ENCODE assay signal across 17 cellular contexts in the genomic region with DNA sequence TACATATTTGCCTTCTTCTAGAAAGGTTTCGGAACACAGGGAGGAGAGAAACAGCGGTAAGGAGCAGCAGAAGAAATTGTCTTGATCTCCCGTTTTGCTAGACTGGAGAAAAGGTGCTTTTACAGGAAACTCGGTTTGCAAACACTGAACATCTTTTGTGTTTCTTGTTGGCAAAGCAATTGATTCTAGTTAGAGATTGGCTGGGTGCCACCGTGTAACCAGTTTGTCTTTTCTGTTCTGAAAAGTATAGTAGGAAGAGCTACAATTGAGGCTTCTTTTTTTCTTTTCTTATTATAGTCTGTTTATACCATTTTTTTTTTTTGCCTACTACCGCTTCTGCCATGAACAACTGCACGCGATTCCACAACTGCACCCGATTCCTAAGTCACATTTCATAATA.
DNase-seq lines count a peak whose midpoint lies in the region; ATAC-seq and TF ChIP-seq lines count a peak whose summit lies in the region.
"Had no signal": no experiment of that assay in that cellular context is flagged by ENCODE, and none has a peak within 500 bp of the region (broad histone marks: within the 10 kb centered on the region; RNA-seq: fewer than 3 reads in every experiment).

No MANE protein-coding gene starts in this region.

- H3K27ac ChIP-seq in mammary epithelial cell (ENCODE audit: insufficient read depth, low read depth, low read length): peak overlapping the region; percentile 6
- H3K27ac ChIP-seq: cardiac muscle cell, heart right ventricle had no signal

- dilution Hi-C loops in mammary epithelial cell (cut with HindIII; ENCODE audit: low sequenced_read_pairs): no loop called here

- H3K4me1 Mint-ChIP-seq in nephron: peaks cover 11% of the 10 kb centered on the region
- no peaks in the 10 kb centered on the region for H3K4me1 Mint-ChIP-seq in stimulated activated naive B cell treated with anti-CD40 and anti-IgM and Interleukin-4, amounts not matched to agents 10 μg/mL and 1 μg/mL and 100 μg/mL, for 72 hours
- H3K4me1 Mint-ChIP-seq in stimulated activated effector memory CD8-positive, alpha-beta T cell treated with anti-CD3 and anti-CD28 coated beads, Interleukin-12 subunit alpha, Interleukin-12 subunit beta, amount 100 ng/mL, for 72 hours: no peaks in the 10 kb centered on the region
- H3K4me1 Mint-ChIP-seq: endodermal cell had no signal

- intact Hi-C loops in mammary epithelial cell (cut with micrococcal nuclease): no loop called here

- H3K27ac Mint-ChIP-seq in nephron: peak overlapping the region in 2 of 3 experiments; percentile 37 to 51
- no peak overlapping the region for H3K27ac Mint-ChIP-seq in stimulated activated naive B cell treated with anti-CD40 and anti-IgM and Interleukin-4, amounts not matched to agents 10 μg/mL and 1 μg/mL and 100 μg/mL, for 72 hours
- H3K27ac Mint-ChIP-seq in stimulated activated effector memory CD8-positive, alpha-beta T cell treated with anti-CD3 and anti-CD28 coated beads, Interleukin-12 subunit alpha, Interleukin-12 subunit beta, amount 100 ng/mL, for 72 hours: no peak overlapping the region
- H3K27ac Mint-ChIP-seq: endodermal cell had no signal

- peak overlapping the region in 1 of 3 experiments; percentile 34 for H3K4me3 ChIP-seq in mammary epithelial cell (replicated peaks in 1 of 3; ENCODE audit: insufficient read depth in 1 of 3, low read depth in 2 of 3, low read length in 3 of 3)
- H3K4me3 ChIP-seq: cardiac muscle cell, heart right ventricle had no signal

- ATAC-seq in stimulated activated naive B cell treated with anti-CD40 and anti-IgM and Interleukin-4, amounts not matched to agents 10 μg/mL and 1 μg/mL and 100 μg/mL, for 72 hours (replicated peaks): no peak
- ATAC-seq in stimulated activated effector memory CD8-positive, alpha-beta T cell treated with anti-CD3 and anti-CD28 coated beads, Interleukin-12 subunit alpha, Interleukin-12 subunit beta, amount 100 ng/mL, for 72 hours: no peak
- no peak for ATAC-seq in GM19023 (IDR thresholded peaks at IDR 0.05; ENCODE audit: unreplicated experiment)
- ATAC-seq in HG03196 (IDR thresholded peaks at IDR 0.05; ENCODE audit: unreplicated experiment): no peak
- ATAC-seq: heart right ventricle; left lobe of liver; sciatic nerve; stimulated activated naive CD8-positive, alpha-beta T cell treated with anti-CD3 and anti-CD28 coated beads, Interleukin-15, Interleukin-2, amounts not matched to agents 100 U/mL and 50 U/mL, for 24 hours had no signal

- peaks cover 6% of the 10 kb centered on the region for H3K4me1 ChIP-seq in mammary epithelial cell (ENCODE audit: insufficient read depth, low read length)
- H3K4me1 ChIP-seq: heart right ventricle had no signal

- H3K27me3 Mint-ChIP-seq in nephron (ENCODE audit: low read depth): no peaks in the 10 kb centered on the region
- H3K27me3 Mint-ChIP-seq in stimulated activated naive B cell treated with anti-CD40 and anti-IgM and Interleukin-4, amounts not matched to agents 10 μg/mL and 1 μg/mL and 100 μg/mL, for 72 hours: no peaks in the 10 kb centered on the region

- H3K4me2 ChIP-seq in mammary epithelial cell (ENCODE audit: insufficient read depth, low read depth, low read length): peak overlapping the region; percentile 76

- H3K79me2 ChIP-seq in mammary epithelial cell (ENCODE audit: insufficient read depth, low read length): no peaks in the 10 kb centered on the region

- H3K9me3 Mint-ChIP-seq in nephron: peaks cover 2% of the 10 kb centered on the region
- H3K9me3 Mint-ChIP-seq in stimulated activated naive B cell treated with anti-CD40 and anti-IgM and Interleukin-4, amounts not matched to agents 10 μg/mL and 1 μg/mL and 100 μg/mL, for 72 hours: peaks cover 5% of the 10 kb centered on the region in 2 donors
- H3K9me3 Mint-ChIP-seq in stimulated activated effector memory CD8-positive, alpha-beta T cell treated with anti-CD3 and anti-CD28 coated beads, Interleukin-12 subunit alpha, Interleukin-12 subunit beta, amount 100 ng/mL, for 72 hours: peaks cover 13% of the 10 kb centered on the region
- H3K9me3 Mint-ChIP-seq: endodermal cell had no signal

- no peaks in the 10 kb centered on the region for H4K20me1 ChIP-seq in mammary epithelial cell (ENCODE audit: insufficient read depth, low read length)

- H3K27me3 ChIP-seq in mammary epithelial cell (ENCODE audit: insufficient read depth, low read length): no peaks in the 10 kb centered on the region
- H3K27me3 ChIP-seq: cardiac muscle cell, heart right ventricle had no signal

- peak overlapping the region; percentile 96 for H2AFZ ChIP-seq in mammary epithelial cell (ENCODE audit: low read depth, low read length)

- WGBS in mammary epithelial cell (ENCODE audit: low coverage, missing lambda C conversion rate): 0% methylated on average over 8 of the region's 9 CpGs

- no peak overlapping the region for H3K4me3 Mint-ChIP-seq in nephron
- H3K4me3 Mint-ChIP-seq in stimulated activated naive B cell treated with anti-CD40 and anti-IgM and Interleukin-4, amounts not matched to agents 10 μg/mL and 1 μg/mL and 100 μg/mL, for 72 hours: no peak overlapping the region
- H3K4me3 Mint-ChIP-seq in stimulated activated effector memory CD8-positive, alpha-beta T cell treated with anti-CD3 and anti-CD28 coated beads, Interleukin-12 subunit alpha, Interleukin-12 subunit beta, amount 100 ng/mL, for 72 hours: no peak overlapping the region
- H3K4me3 Mint-ChIP-seq: endodermal cell, neural crest cell had no signal

- in situ Hi-C loops in mammary epithelial cell (cut with MboI; ENCODE audit: low sequenced_read_pairs in 2 of 2): no loop called here

- H3K9ac ChIP-seq in mammary epithelial cell (ENCODE audit: insufficient read depth, low read length): peak overlapping the region; percentile 19

- no TSS peak for BruUV-seq in mammary epithelial cell (replicated peaks; lab: Mats Ljungman, UMichigan)

- CTCF ChIA-PET in mammary epithelial cell (lab: Charles Lee; ENCODE audit: low non-redundant PET): no interaction called here

- DNase-seq in DMS53 treated with DMSO at 0.1 percent for 48 hours (lab: John Stamatoyannopoulos, UW; ENCODE audit: unreplicated experiment) (peak; percentile 38), NCI-H146 treated with DMSO at 0.1 percent for 48 hours (lab: John Stamatoyannopoulos, UW; ENCODE audit: unreplicated experiment) (peak; percentile 83), mammary epithelial cell (peak; percentile 36)
- no peak for DNase-seq in stimulated activated naive B cell treated with anti-CD40 and anti-IgM and Interleukin-4, amounts not matched to agents 10 μg/mL and 1 μg/mL and 100 μg/mL, for 72 hours
- DNase-seq in stimulated activated effector memory CD8-positive, alpha-beta T cell treated with anti-CD3 and anti-CD28 coated beads, Interleukin-12 subunit alpha, Interleukin-12 subunit beta, amount 100 ng/mL, for 72 hours (ENCODE audit: low spot score in 2 of 2): no peak
- DNase-seq: activated gamma-delta T cell treated with Interleukin-2 at 50 U/mL for 16 hours; endodermal cell; heart right ventricle; NCI-H1694; stimulated activated naive CD8-positive, alpha-beta T cell treated with anti-CD3 and anti-CD28 coated beads, Interleukin-15, Interleukin-2, amounts not matched to agents 100 U/mL and 50 U/mL, for 24 hours had no signal

- H3K36me3 ChIP-seq in mammary epithelial cell (ENCODE audit: insufficient read depth, low read length): no peaks in the 10 kb centered on the region
- H3K36me3 ChIP-seq: cardiac muscle cell, heart right ventricle had no signal

- TF ChIP-seq CTCF in mammary epithelial cell (conservative IDR thresholded peaks at IDR 0.05 in 1 of 2, IDR thresholded peaks at IDR 0.05 in 1 of 2; ENCODE audit: extremely low read depth in 1 of 2, insufficient read depth in 1 of 2, low read depth in 1 of 2, low read length in 2 of 2) (no peak), nephron (IDR thresholded peaks at IDR 0.05; ENCODE audit: unreplicated experiment in 3 of 3) (no peak)

- no peaks in the 10 kb centered on the region for H3K36me3 Mint-ChIP-seq in nephron (ENCODE audit: low read depth)
- no peaks in the 10 kb centered on the region for H3K36me3 Mint-ChIP-seq in stimulated activated naive B cell treated with anti-CD40 and anti-IgM and Interleukin-4, amounts not matched to agents 10 μg/mL and 1 μg/mL and 100 μg/mL, for 72 hours
- no peaks in the 10 kb centered on the region for H3K36me3 Mint-ChIP-seq in stimulated activated effector memory CD8-positive, alpha-beta T cell treated with anti-CD3 and anti-CD28 coated beads, Interleukin-12 subunit alpha, Interleukin-12 subunit beta, amount 100 ng/mL, for 72 hours

- no peaks in the 10 kb centered on the region for H3K9me3 ChIP-seq in mammary epithelial cell (replicated peaks; ENCODE audit: insufficient read depth, low read length)

Comparison
In these comparisons a context has a peak if more than half of its experiments do, and no peak if none do; other contexts are left out.
1. DNase-seq: peak in DMS53 treated with DMSO at 0.1 percent for 48 hours (single experiment), NCI-H146 treated with DMSO at 0.1 percent for 48 hours (single experiment) and mammary epithelial cell (single experiment); none in stimulated activated naive B cell treated with anti-CD40 and anti-IgM and Interleukin-4, amounts not matched to agents 10 μg/mL and 1 μg/mL and 100 μg/mL, for 72 hours (single experiment) and stimulated activated effector memory CD8-positive, alpha-beta T cell treated with anti-CD3 and anti-CD28 coated beads, Interleukin-12 subunit alpha, Interleukin-12 subunit beta, amount 100 ng/mL, for 72 hours (0 of 2).
2. H3K27ac Mint-ChIP-seq: peak in nephron (2 of 3); none in stimulated activated naive B cell treated with anti-CD40 and anti-IgM and Interleukin-4, amounts not matched to agents 10 μg/mL and 1 μg/mL and 100 μg/mL, for 72 hours (single experiment) and stimulated activated effector memory CD8-positive, alpha-beta T cell treated with anti-CD3 and anti-CD28 coated beads, Interleukin-12 subunit alpha, Interleukin-12 subunit beta, amount 100 ng/mL, for 72 hours (single experiment).